Comparison of ENCODE assay signal across 9 cellular contexts in genomic region chr10:132398566-132398991, GRCh38. TPM values are rescaled to one million over a fixed set of nuclear protein-coding genes. Genes with fewer than 3 reads are reported as not detected.
DNase-seq lines count a peak whose midpoint lies in the region; ATAC-seq and TF ChIP-seq lines count a peak whose summit lies in the region.
"Had no signal": no experiment of that assay in that cellular context is flagged by ENCODE, and none has a peak within 500 bp of the region (broad histone marks: within the 10 kb centered on the region; RNA-seq: fewer than 3 reads in every experiment).

No MANE protein-coding gene starts in this region.

- TF ChIP-seq CTCF in SK-N-SH (IDR thresholded peaks at IDR 0.05) (no peak), WERI-Rb-1 (IDR thresholded peaks at IDR 0.05; ENCODE audit: low read depth, low read length) (no peak), brain microvascular endothelial cell (IDR thresholded peaks at IDR 0.05; ENCODE audit: low read depth, low read length, missing control alignments) (no peak)

- ATAC-seq in SK-N-SH treated with all-trans-retinoic acid at 6 μM for 48 hours (no peak), HG02588 (IDR thresholded peaks at IDR 0.05; ENCODE audit: unreplicated experiment) (no peak), HG02610 (IDR thresholded peaks at IDR 0.05; ENCODE audit: unreplicated experiment) (no peak)
- no peak for ATAC-seq in stimulated activated effector memory CD8-positive, alpha-beta T cell treated with anti-CD3 and anti-CD28 coated beads, Interleukin-12 subunit alpha, Interleukin-12 subunit beta, amount 100 ng/mL, for 72 hours

- H3K36me3 ChIP-seq in SK-N-SH (replicated peaks in 1 of 2; ENCODE audit: control insufficient read depth in 1 of 2, insufficient read depth in 2 of 2, low read length in 1 of 2) (no peaks in the 10 kb centered on the region), WERI-Rb-1 (peaks cover 26% of the 10 kb centered on the region), brain microvascular endothelial cell (replicated peaks) (no peaks in the 10 kb centered on the region)

- TF ChIP-seq EP300 in SK-N-SH (IDR thresholded peaks at IDR 0.05; ENCODE audit: borderline replicate concordance in 1 of 2, low read depth in 1 of 2, low read length in 1 of 2) = no peak

- H3K27me3 Mint-ChIP-seq in immature natural killer cell (ENCODE audit: low read depth in 3 of 3) = peaks cover 4 to 23% (median 10%) of the 10 kb centered on the region in 3 donors

- CTCF ChIA-PET in SK-N-SH (lab: Yijun Ruan, JAX) = interaction anchor here (0.8 to 1.8 kb wide), 5 partner anchors 9 to 49 kb away, joined by 3 to 5 read pairs (median 3); no protein-coding TSS in a partner anchor

- H3K4me1 Mint-ChIP-seq in immature natural killer cell = peaks cover 14 to 24% of the 10 kb centered on the region in 2 donors
- peaks cover 28% of the 10 kb centered on the region for H3K4me1 Mint-ChIP-seq in stimulated activated effector memory CD8-positive, alpha-beta T cell treated with anti-CD3 and anti-CD28 coated beads, Interleukin-12 subunit alpha, Interleukin-12 subunit beta, amount 100 ng/mL, for 72 hours

- peaks cover 4 to 29% of the 10 kb centered on the region in 2 experiments; a peak in 2 of 4 replicates for H3K4me1 ChIP-seq in SK-N-SH (ENCODE audit: control insufficient read depth in 1 of 2, insufficient read depth in 2 of 2, low read depth in 1 of 2, low read length in 1 of 2)

- no peak for TF ChIP-seq RAD21 in SK-N-SH (IDR thresholded peaks at IDR 0.05; ENCODE audit: low read length)

- peak overlapping the region in 2 of 6 donors; percentile 64 to 74 for H3K27ac Mint-ChIP-seq in immature natural killer cell
- H3K27ac Mint-ChIP-seq in stimulated activated effector memory CD8-positive, alpha-beta T cell treated with anti-CD3 and anti-CD28 coated beads, Interleukin-12 subunit alpha, Interleukin-12 subunit beta, amount 100 ng/mL, for 72 hours = no peak overlapping the region

- peaks cover 11% of the 10 kb centered on the region; the same call in 1 of the 2 replicates for H3K79me2 ChIP-seq in SK-N-SH (ENCODE audit: insufficient read depth)

- peak overlapping the region in 1 of 2 experiments; percentile 82; a peak in 2 of 4 replicates for H3K27ac ChIP-seq in SK-N-SH (ENCODE audit: low read depth in 2 of 2, low read length in 1 of 2)
- peak overlapping the region; percentile 94 for H3K27ac ChIP-seq in WERI-Rb-1
- no peak overlapping the region for H3K27ac ChIP-seq in brain microvascular endothelial cell

- no peaks in the 10 kb centered on the region for H3K9me2 ChIP-seq in SK-N-SH

- WGBS in SK-N-SH (ENCODE audit: low lambda C conversion rate) = 80% methylated on average over 6 of the region's 13 CpGs

- H3K9me3 ChIP-seq in SK-N-SH (no peaks in the 10 kb centered on the region), WERI-Rb-1 (ENCODE audit: severe bottlenecking) (no peaks in the 10 kb centered on the region)

- H3K9me3 Mint-ChIP-seq in immature natural killer cell = no peaks in the 10 kb centered on the region
- no peaks in the 10 kb centered on the region for H3K9me3 Mint-ChIP-seq in stimulated activated effector memory CD8-positive, alpha-beta T cell treated with anti-CD3 and anti-CD28 coated beads, Interleukin-12 subunit alpha, Interleukin-12 subunit beta, amount 100 ng/mL, for 72 hours

- H3F3A ChIP-seq in SK-N-SH (replicated peaks; ENCODE audit: insufficient read depth) = peaks cover 3% of the 10 kb centered on the region

- DNase-seq in SK-N-SH (no peak), WERI-Rb-1 (no peak), immature natural killer cell (no peak), brain microvascular endothelial cell (no peak)
- no peak for DNase-seq in stimulated activated effector memory CD8-positive, alpha-beta T cell treated with anti-CD3 and anti-CD28 coated beads, Interleukin-12 subunit alpha, Interleukin-12 subunit beta, amount 100 ng/mL, for 72 hours (ENCODE audit: low spot score in 2 of 2)
- DNase-seq: SW 1271 had no signal

- H3K36me3 Mint-ChIP-seq in immature natural killer cell = no peaks in the 10 kb centered on the region
- H3K36me3 Mint-ChIP-seq in stimulated activated effector memory CD8-positive, alpha-beta T cell treated with anti-CD3 and anti-CD28 coated beads, Interleukin-12 subunit alpha, Interleukin-12 subunit beta, amount 100 ng/mL, for 72 hours = peaks cover 5% of the 10 kb centered on the region

- POLR2A ChIA-PET in SK-N-SH (lab: Yijun Ruan, JAX) = interaction anchor here (0.6 to 1.0 kb wide), 2 partner anchors 13 to 27 kb away, joined by 3 to 4 read pairs; no protein-coding TSS in a partner anchor

- peak overlapping the region in 3 of 5 donors; percentile 44 to 89 (median 87) for H3K4me3 Mint-ChIP-seq in immature natural killer cell
- peak overlapping the region; percentile 74 for H3K4me3 Mint-ChIP-seq in stimulated activated effector memory CD8-positive, alpha-beta T cell treated with anti-CD3 and anti-CD28 coated beads, Interleukin-12 subunit alpha, Interleukin-12 subunit beta, amount 100 ng/mL, for 72 hours

- H3K4me3 ChIP-seq in SK-N-SH (ENCODE audit: low read depth in 2 of 2, low read length in 1 of 2) = no peak overlapping the region
- H3K4me3 ChIP-seq in WERI-Rb-1 (ENCODE audit: low read depth, low read length) = no peak overlapping the region; the same call in 1 of the 2 replicates
- H3K4me3 ChIP-seq in brain microvascular endothelial cell (ENCODE audit: low read depth, low read length) = no peak overlapping the region

- 0 out of 2 replicates have a peak overlapping the region, but pooled peaks have one; percentile 64 for H3K9ac ChIP-seq in SK-N-SH

- in situ Hi-C loops in brain microvascular endothelial cell (cut with HindIII; ENCODE audit: low pct_ligation_motif_present, low sequenced_read_pairs) = no loop called here

- peak overlapping the region; percentile 100 for H3K4me2 ChIP-seq in SK-N-SH

- H4K20me1 ChIP-seq in SK-N-SH (ENCODE audit: insufficient read depth) = no peaks in the 10 kb centered on the region

- no peaks in the 10 kb centered on the region for H3K27me3 ChIP-seq in SK-N-SH (ENCODE audit: insufficient read depth)
- no peaks in the 10 kb centered on the region for H3K27me3 ChIP-seq in WERI-Rb-1 (ENCODE audit: insufficient read depth, low read depth, severe bottlenecking)
- H3K27me3 ChIP-seq in brain microvascular endothelial cell (replicated peaks) = no peaks in the 10 kb centered on the region

- H2AFZ ChIP-seq in SK-N-SH (ENCODE audit: low read depth) = no peak overlapping the region

TF ChIP-seq in SK-N-SH, 30 proteins besides CTCF, POLR2A, EP300 and RAD21 (continues in another document):
- TF ChIP-seq USF1 (IDR thresholded peaks at IDR 0.05; ENCODE audit: borderline replicate concordance, low read depth) (no peak), POLR2AphosphoS5 (IDR thresholded peaks at IDR 0.05; ENCODE audit: low read depth, low read length) (no peak), RCOR1 (IDR thresholded peaks at IDR 0.05; ENCODE audit: low read length) (no peak), GATA2 (CRISPR knock-in tag; IDR thresholded peaks at IDR 0.05) (no peak), RXRA (IDR thresholded peaks at IDR 0.05; ENCODE audit: borderline replicate concordance, low read depth) (no peak), PBX3 (IDR thresholded peaks at IDR 0.05) (no peak), SIN3A (IDR thresholded peaks at IDR 0.05; ENCODE audit: borderline replicate concordance, low read depth, low read length) (no peak)

TF ChIP-seq in SK-N-SH treated with all-trans-retinoic acid at 6 μM for 48 hours, 23 proteins besides CTCF, POLR2A, EP300 and RAD21:
- TF ChIP-seq ISL1 (CRISPR knock-in tag; IDR thresholded peaks at IDR 0.05) (no peak), OSR1 (CRISPR knock-in tag; IDR thresholded peaks at IDR 0.05) (no peak)

RNA-seq across cellular contexts. Expression of gene PWWP2B, which starts 1.6 kb away (rescaled TPM):
- polyA plus RNA-seq in SK-N-SH (2012; rRNA removed) = 2.0 and 2.4 TPM in 2 replicates
- 0.93 and 1.9 TPM in 2 replicates for polyA plus RNA-seq in SK-N-SH (2012; cell fraction: cytosol; rRNA removed)
- 2.3 and 3.2 TPM in 2 replicates for polyA plus RNA-seq in SK-N-SH (2012; cell fraction: nucleus; rRNA removed)
- 1 to 10 TPM; 4.0 to 7.3 (median 4.3) TPM for polyA plus RNA-seq in immature natural killer cell
